In genomic region chr4:23083391-23083790, GRCh38 we compare ENCODE assay signal across 21 cellular contexts.
"Had no signal": no experiment of that assay in that cellular context is flagged by ENCODE, and none has a peak within 500 bp of the region (broad histone marks: within the 10 kb centered on the region; RNA-seq: fewer than 3 reads in every experiment).

No MANE protein-coding gene starts in this region.

- H3K36me3 ChIP-seq: left ventricle myocardium inferior, neural progenitor cell, ovary, prostate gland, right atrium auricular region, right lobe of liver, tibial nerve, uterus had no signal

- ATAC-seq: natural killer cell; right lobe of liver; stimulated activated effector memory CD8-positive, alpha-beta T cell treated with anti-CD3 and anti-CD28 coated beads, Interleukin-12 subunit alpha, Interleukin-12 subunit beta, amount 100 ng/mL, for 72 hours had no signal

- H3K9me3 Mint-ChIP-seq: type B pancreatic cell had no signal

- H3K4me3 Mint-ChIP-seq: mesothelial cell of epicardium; naive B cell; natural killer cell; nephron progenitor cell; neural progenitor cell; stimulated activated effector memory CD8-positive, alpha-beta T cell treated with anti-CD3 and anti-CD28 coated beads, Interleukin-12 subunit alpha, Interleukin-12 subunit beta, amount 100 ng/mL, for 72 hours; stimulated activated naive CD8-positive, alpha-beta T cell treated with anti-CD3 and anti-CD28 coated beads, Interleukin-15, Interleukin-2, amounts not matched to agents 100 ng/mL and 50 ng/mL, for 24 hours; type B pancreatic cell had no signal

- H3K36me3 Mint-ChIP-seq: mesothelial cell of epicardium; natural killer cell; neural progenitor cell; stimulated activated effector memory CD8-positive, alpha-beta T cell treated with anti-CD3 and anti-CD28 coated beads, Interleukin-12 subunit alpha, Interleukin-12 subunit beta, amount 100 ng/mL, for 72 hours; type B pancreatic cell had no signal

- H3K4me3 ChIP-seq: left ventricle myocardium inferior, lung, neural progenitor cell, ovary, prostate gland, right atrium auricular region, right lobe of liver, tibial nerve, uterus had no signal

- DNase-seq: hippocampal formation; left ventricle myocardium inferior; mesendoderm; naive B cell; natural killer cell; nephron progenitor cell; ovary; right lobe of liver; stimulated activated CD4-positive, alpha-beta T cell treated with anti-CD3 and anti-CD28 coated beads, Interleukin-12 subunit alpha, Interleukin-12 subunit beta, amount 100 ng/mL, for 4 hours; stimulated activated CD4-positive, alpha-beta T cell treated with anti-CD3 and anti-CD28 coated beads, Interleukin-4, amount 100 ng/mL, for 24 hours; stimulated activated naive CD4-positive, alpha-beta T cell; uterus had no signal

- H3K4me1 ChIP-seq: left ventricle myocardium inferior, neural progenitor cell, prostate gland, right atrium auricular region, right lobe of liver, tibial nerve, uterus had no signal

- H3K27ac Mint-ChIP-seq: mesothelial cell of epicardium; natural killer cell; nephron progenitor cell; neural progenitor cell; stimulated activated effector memory CD8-positive, alpha-beta T cell treated with anti-CD3 and anti-CD28 coated beads, Interleukin-12 subunit alpha, Interleukin-12 subunit beta, amount 100 ng/mL, for 72 hours; stimulated activated naive CD8-positive, alpha-beta T cell treated with anti-CD3 and anti-CD28 coated beads, Interleukin-15, Interleukin-2, amounts not matched to agents 100 ng/mL and 50 ng/mL, for 24 hours; type B pancreatic cell had no signal

- H3K27ac ChIP-seq: left ventricle myocardium inferior, neural progenitor cell, ovary, prostate gland, right atrium auricular region, right lobe of liver, tibial nerve, uterus had no signal

- H3K9me3 ChIP-seq: ovary, prostate gland, right lobe of liver, uterus had no signal

- H3K27me3 ChIP-seq: neural progenitor cell, ovary, right atrium auricular region, right lobe of liver, tibial nerve, uterus had no signal

- H3K4me1 Mint-ChIP-seq: mesothelial cell of epicardium; naive B cell; natural killer cell; nephron progenitor cell; stimulated activated effector memory CD8-positive, alpha-beta T cell treated with anti-CD3 and anti-CD28 coated beads, Interleukin-12 subunit alpha, Interleukin-12 subunit beta, amount 100 ng/mL, for 72 hours had no signal

- H3K27me3 Mint-ChIP-seq: naive B cell; stimulated activated naive CD8-positive, alpha-beta T cell treated with anti-CD3 and anti-CD28 coated beads, Interleukin-15, Interleukin-2, amounts not matched to agents 100 ng/mL and 50 ng/mL, for 24 hours; type B pancreatic cell had no signal
